19 cellular contexts compared by ENCODE assay signal in genomic region chr12:7009512-7009911, GRCh38.
"Had no signal": no experiment of that assay in that cellular context is flagged by ENCODE, and none has a peak within 500 bp of the region (broad histone marks: within the 10 kb centered on the region; RNA-seq: fewer than 3 reads in every experiment).

No MANE protein-coding gene starts in this region.

- H3K27ac ChIP-seq: esophagus squamous epithelium, pancreas, right lobe of liver, uterus had no signal

- H3K27me3 ChIP-seq: esophagus squamous epithelium, heart right ventricle, pancreas, right lobe of liver, stomach, uterus had no signal

- H3K36me3 ChIP-seq: pancreas, right lobe of liver, uterus had no signal

- DNase-seq: dermis blood vessel endothelial cell; esophagus squamous epithelium; heart right ventricle; hypothalamus; islet precursor cell; mesendoderm; naive B cell; occipital lobe; pancreas; retina; right lobe of liver; stimulated activated CD4-positive, alpha-beta T cell treated with anti-CD3 and anti-CD28 coated beads, Interleukin-2, amount 100 ng/mL, for 24 hours; stimulated activated CD4-positive, alpha-beta T cell treated with anti-CD3 and anti-CD28 coated beads, Interleukin-4, amount 100 ng/mL, for 4 hours; stimulated activated naive CD4-positive, alpha-beta T cell; stomach; substantia nigra; trophoblast cell; uterus had no signal

- H3K9me3 ChIP-seq: esophagus squamous epithelium, heart right ventricle, pancreas, right lobe of liver, stomach, uterus had no signal

- ATAC-seq: heart right ventricle, pancreas had no signal

- H3K4me1 ChIP-seq: uterus had no signal

- H3K4me3 ChIP-seq: esophagus squamous epithelium, heart right ventricle, lung, pancreas, right lobe of liver, stomach, uterus had no signal
